In genomic region chr10:21511931-21512330, GRCh38 we compare ENCODE assay signal across 3 cellular contexts.
TF ChIP-seq lines count a peak whose summit lies in the region.

No MANE protein-coding gene starts in this region.

TF ChIP-seq in SK-N-SH, 30 proteins besides CTCF, POLR2A, EP300 and RAD21:
- TF ChIP-seq CHD2 (IDR thresholded peaks at IDR 0.05; ENCODE audit: low read length, partially characterized antibody) (no peak), GATA2 (CRISPR knock-in tag; IDR thresholded peaks at IDR 0.05) (0 out of 2 replicates have a peak, but pooled peaks have one; percentile 18), TCF12 (IDR thresholded peaks at IDR 0.05) (no peak)

TF ChIP-seq in SK-N-SH treated with all-trans-retinoic acid at 6 μM for 48 hours, 23 proteins besides CTCF, POLR2A, EP300 and RAD21:
- TF ChIP-seq TSHZ2 (CRISPR knock-in tag; IDR thresholded peaks at IDR 0.05) (no peak), TCF4 (CRISPR knock-in tag; IDR thresholded peaks at IDR 0.05; ENCODE audit: borderline replicate concordance) (no peak), PPARA (CRISPR knock-in tag; IDR thresholded peaks at IDR 0.05; ENCODE audit: borderline replicate concordance) (no peak), ZNF8 (CRISPR knock-in tag; IDR thresholded peaks at IDR 0.05) (no peak), CREB5 (CRISPR knock-in tag; IDR thresholded peaks at IDR 0.05; ENCODE audit: low read depth) (no peak), RARB (CRISPR knock-in tag; IDR thresholded peaks at IDR 0.05) (no peak), POU6F1 (CRISPR knock-in tag; IDR thresholded peaks at IDR 0.05; ENCODE audit: borderline replicate concordance, low read depth) (no peak), ZNF70 (CRISPR knock-in tag; IDR thresholded peaks at IDR 0.05) (no peak), ESRRG (CRISPR knock-in tag; IDR thresholded peaks at IDR 0.05) (no peak), ARNTL (CRISPR knock-in tag; IDR thresholded peaks at IDR 0.05; ENCODE audit: borderline replicate concordance, low read depth) (no peak), BACH2 (CRISPR knock-in tag; IDR thresholded peaks at IDR 0.05; ENCODE audit: borderline replicate concordance) (no peak), TOX (CRISPR knock-in tag; IDR thresholded peaks at IDR 0.05; ENCODE audit: borderline replicate concordance) (no peak), CSRNP3 (CRISPR knock-in tag; IDR thresholded peaks at IDR 0.05) (no peak), SNAI2 (CRISPR knock-in tag; IDR thresholded peaks at IDR 0.05) (no peak), ZFP3 (CRISPR knock-in tag; IDR thresholded peaks at IDR 0.05) (no peak), ISL1 (CRISPR knock-in tag; IDR thresholded peaks at IDR 0.05) (no peak), ZNF565 (CRISPR knock-in tag; conservative IDR thresholded peaks at IDR 0.05; ENCODE audit: low read depth) (no peak), GLIS3 (CRISPR knock-in tag; IDR thresholded peaks at IDR 0.05) (no peak), ZC3H10 (CRISPR knock-in tag; IDR thresholded peaks at IDR 0.05) (no peak), OSR1 (CRISPR knock-in tag; IDR thresholded peaks at IDR 0.05) (no peak)

TF ChIP-seq in endothelial cell of umbilical vein, 7 proteins besides CTCF, POLR2A, EP300 and RAD21:
- TF ChIP-seq MAX (IDR thresholded peaks at IDR 0.05; ENCODE audit: insufficient read depth, insufficient read length), result no peak
- no peak for TF ChIP-seq JUN (IDR thresholded peaks at IDR 0.05; ENCODE audit: borderline replicate concordance, insufficient read depth, insufficient read length, low read depth)
- TF ChIP-seq GATA2 (IDR thresholded peaks at IDR 0.05; ENCODE audit: insufficient read depth, insufficient read length, low read depth, low read length), result no peak
- TF ChIP-seq EZH2 (IDR thresholded peaks at IDR 0.05; ENCODE audit: borderline replicate concordance, low read depth, low read length, severe bottlenecking), result no peak
- no peak for TF ChIP-seq POLR2AphosphoS5 (IDR thresholded peaks at IDR 0.05; ENCODE audit: insufficient read depth, low read depth, low read length)
- no peak for TF ChIP-seq FOS (IDR thresholded peaks at IDR 0.05; ENCODE audit: borderline replicate concordance, insufficient read depth, low read length)
- no peak for TF ChIP-seq MYC (IDR thresholded peaks at IDR 0.05; ENCODE audit: low read depth, low read length)
